8 cellular contexts compared by ENCODE assay signal in genomic region chr18:35972197-35973000, GRCh38.
A peak's percentile ranks its signal among the peaks of the same experiment; 100 is the strongest.
DNase-seq lines count a peak whose midpoint lies in the region; ATAC-seq, FAIRE-seq and TF ChIP-seq lines count a peak whose summit lies in the region.

Gene RMP24, plus strand, starts transcription at chr18:35972679.

- H2BK120ac ChIP-seq in H1 (replicated peaks; ENCODE audit: low read depth, low read length), result no peak within 1 kb of the TSS
- H2BK120ac ChIP-seq in mesendoderm (ENCODE audit: low read depth, low read length), result no peak within 1 kb of the TSS

- TF ChIP-seq RAD21 in H1 (IDR thresholded peaks at IDR 0.05 in 1 of 2, conservative IDR thresholded peaks at IDR 0.05 in 1 of 2; ENCODE audit: low read depth in 2 of 2, low read length in 2 of 2), result peak in 1 of 2 experiments; percentile 18; a peak in 1 of 4 replicates

- H3K27me3 ChIP-seq in H1 (replicated peaks in 1 of 4; ENCODE audit: control insufficient read depth in 3 of 4, extremely low read depth in 1 of 4, insufficient read depth in 3 of 4, low read length in 3 of 4) (no peaks in the 10 kb centered on the region), mesendoderm (ENCODE audit: insufficient read depth, low read length, poor library complexity) (no peaks in the 10 kb centered on the region)

- peaks cover 4 to 33% (median 16%) of the 10 kb centered on the region in 4 experiments; a peak in 7 of 8 replicates for H3K36me3 ChIP-seq in H1 (ENCODE audit: control insufficient read depth in 2 of 4, insufficient read depth in 4 of 4, low read length in 3 of 4)
- peaks cover 2% of the 10 kb centered on the region for H3K36me3 ChIP-seq in mesendoderm (ENCODE audit: control insufficient read depth, insufficient read depth, low read length)

- H2BK20ac ChIP-seq in H1 (ENCODE audit: low read length), result no peak within 1 kb of the TSS

- POLR2A ChIA-PET in H1 (lab: Charles Lee; ENCODE audit: partially characterized antibody), result interaction anchor here (0.9 to 2.2 kb wide), 11 partner anchors 11 to 731 kb away, joined by 3 to 10 read pairs (median 3); partner anchors contain the start of genes ZNF397 and ZSCAN30

- DNase-seq in COLO829 (ENCODE audit: low spot score), result peak; percentile 79
- DNase-seq in HT-29 (ENCODE audit: low spot score), result peak; percentile 90
- peak; percentile 88 for DNase-seq in NK-92 treated with Interleukin-12 subunit alpha and Interleukin-12 subunit beta, amount 100 ng/mL, for 24 hours (lab: John Stamatoyannopoulos, UW)
- DNase-seq in activated CD8-positive, alpha-beta memory T cell treated with anti-CD3 and anti-CD28 coated beads for 48 hours (ENCODE audit: low read depth in 2 of 3, low spot score in 2 of 3), result peak; percentile 82 to 84 (median 83)
- DNase-seq in H1 (ENCODE audit: low read depth in 1 of 2, low spot score in 2 of 2), result peak; percentile 89 to 94
- DNase-seq in mesendoderm, result peak; percentile 98
- DNase-seq in stimulated activated CD8-positive, alpha-beta memory T cell treated with anti-CD3 and anti-CD28 coated beads, Interleukin-12 subunit alpha, Interleukin-12 subunit beta, amount 100 ng/mL, for 4 hours (ENCODE audit: low read depth), result peak; percentile 87

- H3K23ac ChIP-seq in H1 (ENCODE audit: insufficient read length) (no peak within 1 kb of the TSS), mesendoderm (ENCODE audit: low read length) (peak within 1 kb of the TSS; percentile 45)

- FAIRE-seq in H1 (lab: Jason Lieb, UNC), result no peak

- H3K56ac ChIP-seq in H1 (replicated peaks; ENCODE audit: insufficient read length, low read depth, low read length) (peak within 1 kb of the TSS; percentile 32), mesendoderm (ENCODE audit: low read length) (peak within 1 kb of the TSS; percentile 99)

- H3K18ac ChIP-seq in H1 (ENCODE audit: extremely low read depth, low read length), result peak within 1 kb of the TSS; percentile 43; the same call in 1 of the 2 replicates
- H3K18ac ChIP-seq in mesendoderm (ENCODE audit: low read length), result peak within 1 kb of the TSS; percentile 54

- peak within 1 kb of the TSS; percentile 5 for H4K91ac ChIP-seq in H1 (replicated peaks; ENCODE audit: insufficient read length, low read length)

- H3K79me2 ChIP-seq in H1 (ENCODE audit: control insufficient read depth in 1 of 2, insufficient read depth in 2 of 2, low read length in 2 of 2) (peaks cover 3 to 22% of the 10 kb centered on the region in 2 experiments; a peak in 3 of 4 replicates), mesendoderm (ENCODE audit: control insufficient read depth, insufficient read depth, low read length) (peaks cover 14% of the 10 kb centered on the region)

- peak within 1 kb of the TSS; percentile 85 for H2BK5ac ChIP-seq in H1 (ENCODE audit: low read depth, low read length)
- H2BK5ac ChIP-seq in mesendoderm (ENCODE audit: low read length), result peak within 1 kb of the TSS; percentile 82

- no peak within 1 kb of the TSS for H3K14ac ChIP-seq in H1 (ENCODE audit: insufficient read length)

- H4K5ac ChIP-seq in H1 (ENCODE audit: insufficient read length, low read depth, low read length), result peak within 1 kb of the TSS; percentile 58
- peak within 1 kb of the TSS; percentile 87 for H4K5ac ChIP-seq in mesendoderm (ENCODE audit: low read length)

- H2BK15ac ChIP-seq in H1 (ENCODE audit: low read length) (no peak within 1 kb of the TSS), mesendoderm (replicated peaks; ENCODE audit: low read depth) (no peak within 1 kb of the TSS)

- peak within 1 kb of the TSS; percentile 80 to 94 (median 88) for H3K9ac ChIP-seq in H1 (replicated peaks in 1 of 4; ENCODE audit: extremely low read depth in 1 of 4, low read depth in 3 of 4, low read length in 3 of 4)
- H3K9ac ChIP-seq in mesendoderm (ENCODE audit: low read length), result peak within 1 kb of the TSS; percentile 98

- TF ChIP-seq EP300 in H1 (IDR thresholded peaks at IDR 0.05; ENCODE audit: borderline replicate concordance in 1 of 2, low read depth in 2 of 2, low read length in 2 of 2), result peak in 1 of 2 experiments; percentile 84; a peak in 1 of 3 replicates

- H3K4me1 ChIP-seq in H1 (replicated peaks in 1 of 4; ENCODE audit: control insufficient read depth in 3 of 4, insufficient read depth in 4 of 4, low read length in 3 of 4) (peaks cover 0 to 4% (median 2%) of the 10 kb centered on the region in 4 experiments; a peak in 2 of 7 replicates), mesendoderm (ENCODE audit: control insufficient read depth, low read depth, low read length) (peaks cover 2% of the 10 kb centered on the region)

- peaks cover 6% of the 10 kb centered on the region for H3K23me2 ChIP-seq in H1 (ENCODE audit: low read depth, low read length)

- H3K27ac ChIP-seq in H1 (ENCODE audit: low read depth, low read length) (peak within 1 kb of the TSS; percentile 71), mesendoderm (ENCODE audit: low read depth, low read length) (peak within 1 kb of the TSS; percentile 90)

- no peak within 1 kb of the TSS for H3K4ac ChIP-seq in H1 (replicated peaks; ENCODE audit: insufficient read length, low read depth, low read length)
- no peak within 1 kb of the TSS for H3K4ac ChIP-seq in mesendoderm (ENCODE audit: low read depth, low read length)

- no peak for TF ChIP-seq CTCF in H1 (IDR thresholded peaks at IDR 0.05; ENCODE audit: control extremely low read depth in 1 of 3, insufficient read depth in 1 of 3, low read depth in 1 of 3, low read length in 3 of 3)

- H3K4me3 ChIP-seq in H1 (ENCODE audit: extremely low read depth in 1 of 4, insufficient read depth in 2 of 4, low read depth in 3 of 4, low read length in 4 of 4) (peak within 1 kb of the TSS; percentile 90 to 98 (median 92)), mesendoderm (ENCODE audit: low read length) (peak within 1 kb of the TSS; percentile 100)

- H2BK12ac ChIP-seq in H1 (ENCODE audit: low read depth, low read length), result no peak within 1 kb of the TSS

- peak within 1 kb of the TSS; percentile 88 for H2AFZ ChIP-seq in H1 (ENCODE audit: low read length)

- H2AK5ac ChIP-seq in H1 (ENCODE audit: low read depth, low read length) (no peak within 1 kb of the TSS), mesendoderm (ENCODE audit: low read length) (peak within 1 kb of the TSS; percentile 18)

- WGBS in H1 (ENCODE audit: extremely low coverage in 1 of 2, insufficient coverage in 1 of 2, insufficient read length in 1 of 2, insufficient replicate concordance in 2 of 2, low coverage in 1 of 2, low lambda C conversion rate in 2 of 2, missing lambda C conversion rate in 1 of 2), 2 experiments, result 1% methylated on average over 66 of the region's 73 CpGs; no CpG with 5 or more reads in 1 of the 2 experiments
- WGBS in mesendoderm (ENCODE audit: extremely low coverage, insufficient coverage, low lambda C conversion rate), result no CpG with 5 or more reads among the region's 73 CpGs

- H3K4me2 ChIP-seq in H1 (ENCODE audit: insufficient read depth in 1 of 2, low read depth in 2 of 2, low read length in 2 of 2) (peak within 1 kb of the TSS; percentile 81 to 87), mesendoderm (ENCODE audit: low read length) (peak within 1 kb of the TSS; percentile 95)

- ATAC-seq in GM21360 (IDR thresholded peaks at IDR 0.05; ENCODE audit: unreplicated experiment), result peak; percentile 86

- CTCF ChIA-PET in H1 (lab: Charles Lee; ENCODE audit: partially characterized antibody), result interaction anchor here (0.9 to 1.5 kb wide), 4 partner anchors 216 to 586 kb away, joined by 3 to 4 read pairs (median 3); no protein-coding TSS in a partner anchor

- H3K79me1 ChIP-seq in H1 (ENCODE audit: low read depth, low read length), result 0 out of 2 replicates have a peak, but pooled peaks cover 2% of the 10 kb centered on the region
- H3K79me1 ChIP-seq in mesendoderm (ENCODE audit: low read length), result peaks cover 7% of the 10 kb centered on the region

- H4K8ac ChIP-seq in H1 (ENCODE audit: extremely low read depth, insufficient read depth, low read length), result peak within 1 kb of the TSS; percentile 88
- H4K8ac ChIP-seq in mesendoderm (ENCODE audit: low read depth, low read length), result peak within 1 kb of the TSS; percentile 82

- peak; percentile 64 to 84 for TF ChIP-seq POLR2A in H1 (IDR thresholded peaks at IDR 0.05; ENCODE audit: control extremely low read depth in 1 of 2, low read depth in 2 of 2, low read length in 2 of 2)

- no peaks in the 10 kb centered on the region for H3K9me3 ChIP-seq in H1 (ENCODE audit: insufficient read depth in 2 of 2, low read depth in 1 of 2, low read length in 1 of 2)

- H4K20me1 ChIP-seq in H1 (replicated peaks in 1 of 2; ENCODE audit: control insufficient read depth in 1 of 2, insufficient read depth in 2 of 2, low read length in 2 of 2), result no peaks in the 10 kb centered on the region

TF ChIP-seq in H1, 55 proteins besides CTCF, POLR2A, EP300 and RAD21 (continues in another document):
- TF ChIP-seq SP1 (IDR thresholded peaks at IDR 0.05; ENCODE audit: low read depth, low read length) (peak; percentile 74), SIN3A (conservative IDR thresholded peaks at IDR 0.05 in 1 of 2, IDR thresholded peaks at IDR 0.05 in 1 of 2; ENCODE audit: low read depth in 1 of 2, low read length in 2 of 2) (peak; percentile 20 to 92; a peak in 2 of 4 replicates), CBX8 (IDR thresholded peaks at IDR 0.05; ENCODE audit: borderline replicate concordance, low read depth, low read length) (no peak), TBP (IDR thresholded peaks at IDR 0.05; ENCODE audit: low read depth, low read length) (peak; percentile 92), GABPA (IDR thresholded peaks at IDR 0.05; ENCODE audit: borderline replicate concordance, insufficient read depth, low read length) (peak; percentile 98), RBBP5 (IDR thresholded peaks at IDR 0.05; ENCODE audit: borderline replicate concordance, low read depth, low read length) (peak; percentile 85; the same call in 1 of the 2 replicates), HDAC2 (IDR thresholded peaks at IDR 0.05; ENCODE audit: borderline replicate concordance in 1 of 2, low read depth in 2 of 2, low read length in 2 of 2) (peak in 1 of 2 experiments; percentile 43; a peak in 1 of 4 replicates), KDM4A (IDR thresholded peaks at IDR 0.05; ENCODE audit: low read depth, low read length, severe bottlenecking) (peak; percentile 27), MAFK (IDR thresholded peaks at IDR 0.05; ENCODE audit: low read depth, low read length) (no peak), TAF7 (optimal IDR thresholded peaks at IDR 0.05; ENCODE audit: borderline replicate concordance, low read depth, low read length) (peak; percentile 30), POLR2AphosphoS5 (IDR thresholded peaks at IDR 0.05; ENCODE audit: low read depth, low read length) (peak; percentile 82), RFX5 (IDR thresholded peaks at IDR 0.05; ENCODE audit: borderline replicate concordance, low read depth, low read length) (peak; percentile 29; the same call in 1 of the 2 replicates), TAF1 (IDR thresholded peaks at IDR 0.05; ENCODE audit: low read depth, low read length) (peak; percentile 97), SRF (IDR thresholded peaks at IDR 0.05; ENCODE audit: low read depth, low read length) (peak; percentile 71), CEBPB (IDR thresholded peaks at IDR 0.05; ENCODE audit: low read depth, low read length) (no peak)
- TF ChIP-seq, protein P1, sequence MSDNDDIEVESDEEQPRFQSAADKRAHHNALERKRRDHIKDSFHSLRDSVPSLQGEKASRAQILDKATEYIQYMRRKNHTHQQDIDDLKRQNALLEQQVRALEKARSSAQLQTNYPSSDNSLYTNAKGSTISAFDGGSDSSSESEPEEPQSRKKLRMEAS (IDR thresholded peaks at IDR 0.05), result peak; percentile 54

Comparison
In these comparisons a context has a peak if more than half of its experiments do, and no peak if none do; other contexts are left out.
1. Peak in every context shown above with its lines: DNase-seq, ATAC-seq, H3K4me3 ChIP-seq and H3K27ac ChIP-seq.